ENCODE assay signal across 19 cellular contexts in genomic region chrX:26050099-26050498, GRCh38.
DNase-seq lines count a peak whose midpoint lies in the region; ATAC-seq, FAIRE-seq and TF ChIP-seq lines count a peak whose summit lies in the region.
"Had no signal": no experiment of that assay in that cellular context is flagged by ENCODE, and none has a peak within 500 bp of the region (broad histone marks: within the 10 kb centered on the region; RNA-seq: fewer than 3 reads in every experiment).

No MANE protein-coding gene starts in this region.

- H3K79me2 ChIP-seq in keratinocyte (ENCODE audit: control insufficient read depth, insufficient read depth, low read length): no peaks in the 10 kb centered on the region

- dilution Hi-C loops in keratinocyte (cut with MboI; ENCODE audit: extremely low pct_ligation_motif_present, low sequenced_read_pairs): no loop called here

- no peaks in the 10 kb centered on the region for H4K20me1 ChIP-seq in keratinocyte (ENCODE audit: control insufficient read depth, extremely low read depth, insufficient read depth, low read length)
- H4K20me1 ChIP-seq: BLaER1 treated with 17β-estradiol and CSF1 and Interleukin-3, amounts not matched to agents 10 nM and 100 nM had no signal

- CTCF ChIA-PET in Calu3 (lab: Charles Lee): no interaction called here

- H3K9me3 ChIP-seq in RWPE2 (ENCODE audit: severe bottlenecking) (no peaks in the 10 kb centered on the region), keratinocyte (ENCODE audit: control insufficient read depth, low read depth, low read length) (no peaks in the 10 kb centered on the region), BE2C (no peaks in the 10 kb centered on the region)

- TF ChIP-seq CTCF in Calu3 (IDR thresholded peaks at IDR 0.05; ENCODE audit: unreplicated experiment) (no peak), RWPE2 (IDR thresholded peaks at IDR 0.05; ENCODE audit: poor library complexity, severe bottlenecking) (no peak), keratinocyte (optimal IDR thresholded peaks at IDR 0.05 in 1 of 3, IDR thresholded peaks at IDR 0.05 in 1 of 3, conservative IDR thresholded peaks at IDR 0.05 in 1 of 3; ENCODE audit: extremely low read depth in 1 of 3, insufficient read depth in 2 of 3, low read length in 3 of 3) (no peak), BE2C (IDR thresholded peaks at IDR 0.05; ENCODE audit: low read depth, low read length) (no peak)

- no peak overlapping the region for H3K4me3 Mint-ChIP-seq in Calu3 (ENCODE audit: low read depth, unreplicated experiment)
- H3K4me3 Mint-ChIP-seq: CD8-positive, alpha-beta T cell; HFFc6 had no signal

- H3K4me1 Mint-ChIP-seq in Calu3 (ENCODE audit: low read depth, unreplicated experiment): peaks cover 28% of the 10 kb centered on the region

- H3K4me3 ChIP-seq in RWPE2 (ENCODE audit: severe bottlenecking) (no peak overlapping the region), keratinocyte (ENCODE audit: control insufficient read depth in 2 of 3, extremely low read depth in 1 of 3, insufficient read depth in 2 of 3, low read depth in 1 of 3, low read length in 3 of 3) (no peak overlapping the region), BE2C (ENCODE audit: low read depth, low read length) (no peak overlapping the region)
- H3K4me3 ChIP-seq: BLaER1 treated with 17β-estradiol and CSF1 and Interleukin-3, amounts not matched to agents 10 nM and 100 nM; GM12878 had no signal

- no peaks in the 10 kb centered on the region for H3K36me3 Mint-ChIP-seq in Calu3 (ENCODE audit: insufficient read depth, unreplicated experiment)
- H3K36me3 Mint-ChIP-seq: CD8-positive, alpha-beta T cell had no signal

- peak overlapping the region; percentile 3 for H3K4me2 ChIP-seq in keratinocyte (ENCODE audit: control insufficient read depth, extremely low read depth, insufficient read depth, low read depth, low read length)
- H3K4me2 ChIP-seq: BLaER1 treated with 17β-estradiol and CSF1 and Interleukin-3, amounts not matched to agents 10 nM and 100 nM had no signal

- peaks cover 8% of the 10 kb centered on the region for H3K9me3 Mint-ChIP-seq in Calu3 (ENCODE audit: low read depth, unreplicated experiment)

- H3K27me3 Mint-ChIP-seq in Calu3 (ENCODE audit: unreplicated experiment): no peaks in the 10 kb centered on the region

- H3K36me3 ChIP-seq in RWPE2 (ENCODE audit: low read depth): no peaks in the 10 kb centered on the region
- H3K36me3 ChIP-seq in keratinocyte (ENCODE audit: control insufficient read depth in 2 of 2, extremely low read depth in 1 of 2, insufficient read depth in 2 of 2, low read length in 2 of 2): no peaks in the 10 kb centered on the region
- no peaks in the 10 kb centered on the region for H3K36me3 ChIP-seq in BE2C
- H3K36me3 ChIP-seq: BLaER1 treated with 17β-estradiol and CSF1 and Interleukin-3, amounts not matched to agents 10 nM and 100 nM had no signal

- no peaks in the 10 kb centered on the region for H3K9me1 ChIP-seq in keratinocyte (ENCODE audit: control insufficient read depth, extremely low read depth, insufficient read depth, low read length)

- no peaks in the 10 kb centered on the region for H3K4me1 ChIP-seq in RWPE2 (ENCODE audit: insufficient read depth, poor library complexity, severe bottlenecking)
- peaks cover 17% of the 10 kb centered on the region for H3K4me1 ChIP-seq in keratinocyte (ENCODE audit: control insufficient read depth, extremely low read depth, insufficient read depth, low read length)
- no peaks in the 10 kb centered on the region for H3K4me1 ChIP-seq in BE2C

- BruUV-seq in Calu3 (replicated peaks; lab: Mats Ljungman, UMichigan): no TSS peak

- intact Hi-C loops in Calu3 (cut with micrococcal nuclease; ENCODE audit: unreplicated experiment): loop anchor here (2.0 to 5.0 kb wide), 2 partner anchors 69 to 212 kb away; no protein-coding TSS in a partner anchor

- peak overlapping the region; percentile 86 for H3K27ac Mint-ChIP-seq in Calu3 (ENCODE audit: unreplicated experiment)
- H3K27ac Mint-ChIP-seq: CD8-positive, alpha-beta T cell; HFFc6 had no signal

- peak overlapping the region; percentile 12 for H3K27ac ChIP-seq in RWPE2 (ENCODE audit: poor library complexity, severe bottlenecking)
- peak overlapping the region; percentile 76 for H3K27ac ChIP-seq in keratinocyte (ENCODE audit: control insufficient read depth, insufficient read depth, low read length)
- H3K27ac ChIP-seq: BLaER1 treated with 17β-estradiol and CSF1 and Interleukin-3, amounts not matched to agents 10 nM and 100 nM had no signal

- DNase-seq in Calu3 (no peak), RWPE2 (ENCODE audit: low spot score) (no peak), keratinocyte (ENCODE audit: low read depth, low spot score) (peak; percentile 42), BE2C (no peak), NCI-H146 treated with DMSO at 0.1 percent for 48 hours (lab: John Stamatoyannopoulos, UW; ENCODE audit: unreplicated experiment) (no peak)
- DNase-seq: 8988T; CD8-positive, alpha-beta T cell; DMS 273 treated with DMSO at 0.1 percent for 48 hours; DMS53; DND-41; EL; GOT3; H7; HFFc6 had no signal

- no peak overlapping the region for H2AFZ ChIP-seq in keratinocyte (ENCODE audit: control insufficient read depth, low read length)

- H3K9ac ChIP-seq in keratinocyte (ENCODE audit: control insufficient read depth, extremely low read depth, insufficient read depth, low read length): no peak overlapping the region
- H3K9ac ChIP-seq: BLaER1 treated with 17β-estradiol and CSF1 and Interleukin-3, amounts not matched to agents 10 nM and 100 nM had no signal

- FAIRE-seq in colon (lab: Jason Lieb, UNC) (peak; percentile 47), keratinocyte (lab: Jason Lieb, UNC) (peak; percentile 34)
- FAIRE-seq: GM12878 had no signal

- H3K27me3 ChIP-seq in RWPE2 (ENCODE audit: insufficient read depth, poor library complexity, severe bottlenecking): no peaks in the 10 kb centered on the region
- H3K27me3 ChIP-seq in keratinocyte (ENCODE audit: control insufficient read depth, extremely low read depth, insufficient read depth, low read length): no peaks in the 10 kb centered on the region
- H3K27me3 ChIP-seq in BE2C: no peaks in the 10 kb centered on the region

- ATAC-seq in RWPE2 (ENCODE audit: low read depth) (peak; percentile 61), HG03442 (IDR thresholded peaks at IDR 0.05; ENCODE audit: unreplicated experiment) (no peak)
- ATAC-seq: CD8-positive, alpha-beta T cell; GM12878; HCT116 had no signal
